2 cellular contexts compared by ENCODE assay signal in genomic region chr20:13186043-13186774, GRCh38.
TF ChIP-seq lines count a peak whose summit lies in the region.

No MANE protein-coding gene starts in this region.

TF ChIP-seq in GM23338, 12 proteins besides CTCF, POLR2A, EP300 and RAD21 (continued from another document):
- TF ChIP-seq, protein P1, sequence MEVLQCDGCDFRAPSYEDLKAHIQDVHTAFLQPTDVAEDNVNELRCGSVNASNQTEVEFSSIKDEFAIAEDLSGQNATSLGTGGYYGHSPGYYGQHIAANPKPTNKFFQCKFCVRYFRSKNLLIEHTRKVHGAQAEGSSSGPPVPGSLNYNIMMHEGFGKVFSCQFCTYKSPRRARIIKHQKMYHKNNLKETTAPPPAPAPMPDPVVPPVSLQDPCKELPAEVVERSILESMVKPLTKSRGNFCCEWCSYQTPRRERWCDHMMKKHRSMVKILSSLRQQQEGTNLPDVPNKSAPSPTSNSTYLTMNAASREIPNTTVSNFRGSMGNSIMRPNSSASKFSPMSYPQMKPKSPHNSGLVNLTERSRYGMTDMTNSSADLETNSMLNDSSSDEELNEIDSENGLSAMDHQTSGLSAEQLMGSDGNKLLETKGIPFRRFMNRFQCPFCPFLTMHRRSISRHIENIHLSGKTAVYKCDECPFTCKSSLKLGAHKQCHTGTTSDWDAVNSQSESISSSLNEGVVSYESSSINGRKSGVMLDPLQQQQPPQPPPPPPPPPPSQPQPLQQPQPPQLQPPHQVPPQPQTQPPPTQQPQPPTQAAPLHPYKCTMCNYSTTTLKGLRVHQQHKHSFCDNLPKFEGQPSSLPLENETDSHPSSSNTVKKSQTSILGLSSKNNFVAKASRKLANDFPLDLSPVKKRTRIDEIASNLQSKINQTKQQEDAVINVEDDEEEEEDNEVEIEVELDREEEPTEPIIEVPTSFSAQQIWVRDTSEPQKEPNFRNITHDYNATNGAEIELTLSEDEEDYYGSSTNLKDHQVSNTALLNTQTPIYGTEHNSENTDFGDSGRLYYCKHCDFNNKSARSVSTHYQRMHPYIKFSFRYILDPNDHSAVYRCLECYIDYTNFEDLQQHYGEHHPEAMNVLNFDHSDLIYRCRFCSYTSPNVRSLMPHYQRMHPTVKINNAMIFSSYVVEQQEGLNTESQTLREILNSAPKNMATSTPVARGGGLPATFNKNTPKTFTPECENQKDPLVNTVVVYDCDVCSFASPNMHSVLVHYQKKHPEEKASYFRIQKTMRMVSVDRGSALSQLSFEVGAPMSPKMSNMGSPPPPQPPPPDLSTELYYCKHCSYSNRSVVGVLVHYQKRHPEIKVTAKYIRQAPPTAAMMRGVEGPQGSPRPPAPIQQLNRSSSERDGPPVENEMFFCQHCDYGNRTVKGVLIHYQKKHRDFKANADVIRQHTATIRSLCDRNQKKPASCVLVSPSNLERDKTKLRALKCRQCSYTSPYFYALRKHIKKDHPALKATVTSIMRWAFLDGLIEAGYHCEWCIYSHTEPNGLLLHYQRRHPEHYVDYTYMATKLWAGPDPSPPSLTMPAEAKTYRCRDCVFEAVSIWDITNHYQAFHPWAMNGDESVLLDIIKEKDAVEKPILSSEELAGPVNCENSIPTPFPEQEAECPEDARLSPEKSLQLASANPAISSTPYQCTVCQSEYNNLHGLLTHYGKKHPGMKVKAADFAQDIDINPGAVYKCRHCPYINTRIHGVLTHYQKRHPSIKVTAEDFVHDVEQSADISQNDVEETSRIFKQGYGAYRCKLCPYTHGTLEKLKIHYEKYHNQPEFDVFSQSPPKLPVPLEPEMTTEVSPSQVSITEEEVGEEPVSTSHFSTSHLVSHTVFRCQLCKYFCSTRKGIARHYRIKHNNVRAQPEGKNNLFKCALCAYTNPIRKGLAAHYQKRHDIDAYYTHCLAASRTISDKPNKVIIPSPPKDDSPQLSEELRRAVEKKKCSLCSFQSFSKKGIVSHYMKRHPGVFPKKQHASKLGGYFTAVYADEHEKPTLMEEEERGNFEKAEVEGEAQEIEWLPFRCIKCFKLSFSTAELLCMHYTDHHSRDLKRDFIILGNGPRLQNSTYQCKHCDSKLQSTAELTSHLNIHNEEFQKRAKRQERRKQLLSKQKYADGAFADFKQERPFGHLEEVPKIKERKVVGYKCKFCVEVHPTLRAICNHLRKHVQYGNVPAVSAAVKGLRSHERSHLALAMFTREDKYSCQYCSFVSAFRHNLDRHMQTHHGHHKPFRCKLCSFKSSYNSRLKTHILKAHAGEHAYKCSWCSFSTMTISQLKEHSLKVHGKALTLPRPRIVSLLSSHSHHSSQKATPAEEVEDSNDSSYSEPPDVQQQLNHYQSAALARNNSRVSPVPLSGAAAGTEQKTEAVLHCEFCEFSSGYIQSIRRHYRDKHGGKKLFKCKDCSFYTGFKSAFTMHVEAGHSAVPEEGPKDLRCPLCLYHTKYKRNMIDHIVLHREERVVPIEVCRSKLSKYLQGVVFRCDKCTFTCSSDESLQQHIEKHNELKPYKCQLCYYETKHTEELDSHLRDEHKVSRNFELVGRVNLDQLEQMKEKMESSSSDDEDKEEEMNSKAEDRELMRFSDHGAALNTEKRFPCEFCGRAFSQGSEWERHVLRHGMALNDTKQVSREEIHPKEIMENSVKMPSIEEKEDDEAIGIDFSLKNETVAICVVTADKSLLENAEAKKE (CRISPR knock-in tag; IDR thresholded peaks at IDR 0.05) = peak; percentile 52; the same call in 1 of the 2 replicates

TF ChIP-seq in WTC11, 78 proteins besides CTCF, POLR2A, EP300 and RAD21 (continued from another document):
- TF ChIP-seq E2F4 (CRISPR knock-in tag; IDR thresholded peaks at IDR 0.05; ENCODE audit: borderline replicate concordance, low read depth) (no peak), ZNF263 (CRISPR knock-in tag; IDR thresholded peaks at IDR 0.05; ENCODE audit: low read depth) (no peak), MXD4 (CRISPR knock-in tag; IDR thresholded peaks at IDR 0.05; ENCODE audit: borderline replicate concordance) (no peak), E2F5 (CRISPR knock-in tag; IDR thresholded peaks at IDR 0.05) (no peak)
- TF ChIP-seq, protein P2, sequence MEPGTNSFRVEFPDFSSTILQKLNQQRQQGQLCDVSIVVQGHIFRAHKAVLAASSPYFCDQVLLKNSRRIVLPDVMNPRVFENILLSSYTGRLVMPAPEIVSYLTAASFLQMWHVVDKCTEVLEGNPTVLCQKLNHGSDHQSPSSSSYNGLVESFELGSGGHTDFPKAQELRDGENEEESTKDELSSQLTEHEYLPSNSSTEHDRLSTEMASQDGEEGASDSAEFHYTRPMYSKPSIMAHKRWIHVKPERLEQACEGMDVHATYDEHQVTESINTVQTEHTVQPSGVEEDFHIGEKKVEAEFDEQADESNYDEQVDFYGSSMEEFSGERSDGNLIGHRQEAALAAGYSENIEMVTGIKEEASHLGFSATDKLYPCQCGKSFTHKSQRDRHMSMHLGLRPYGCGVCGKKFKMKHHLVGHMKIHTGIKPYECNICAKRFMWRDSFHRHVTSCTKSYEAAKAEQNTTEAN (CRISPR knock-in tag; IDR thresholded peaks at IDR 0.05) = no peak
